In the genomic region with DNA sequence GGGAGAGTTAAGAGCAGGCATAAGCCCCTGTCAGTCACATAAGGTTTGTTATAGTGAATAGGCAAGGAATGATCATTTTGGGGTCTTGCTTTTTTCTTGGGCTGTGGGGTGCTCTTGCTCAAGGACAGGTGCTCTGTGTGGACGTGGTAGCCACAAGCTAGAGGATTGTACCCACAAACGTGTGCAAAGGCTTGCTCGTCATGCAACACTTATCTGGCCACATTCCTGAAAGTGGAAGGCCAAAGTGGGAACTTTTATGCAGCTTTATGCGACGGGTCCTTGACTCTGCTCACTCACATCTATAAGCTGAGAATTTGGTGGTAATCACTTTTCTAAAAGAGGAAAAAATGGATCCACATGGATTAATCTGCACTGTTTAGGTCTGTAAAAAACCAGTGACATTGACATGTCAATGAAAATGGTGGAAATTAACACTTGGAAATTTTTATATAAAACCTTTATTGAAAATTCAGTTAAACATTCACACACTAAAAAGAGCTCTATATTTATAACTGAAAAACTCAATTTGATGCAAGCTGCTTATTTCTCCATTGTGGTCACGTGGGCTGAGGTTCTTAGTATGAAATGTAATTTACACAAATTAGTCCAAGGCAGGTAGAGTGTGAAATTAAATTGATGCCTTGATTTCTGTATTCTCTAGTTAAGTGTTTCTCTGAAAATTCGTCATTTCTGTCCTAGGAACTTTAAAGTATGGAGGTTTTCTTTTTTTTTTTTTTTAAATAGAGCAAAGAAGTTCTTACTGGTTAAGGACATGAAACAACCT, we compare ENCODE assay signal across 17 cellular contexts.
"Had no signal": no experiment of that assay in that cellular context is flagged by ENCODE, and none has a peak within 500 bp of the region (broad histone marks: within the 10 kb centered on the region; RNA-seq: fewer than 3 reads in every experiment).

No MANE protein-coding gene starts in this region.

- H3K9me3 Mint-ChIP-seq: activated CD4-positive, alpha-beta memory T cell treated with anti-CD3 and anti-CD28 coated beads for 36 hours; activated T-cell treated with anti-CD3 and anti-CD28 coated beads, Interleukin-2, amount 50 U/mL, for 4 hours; endodermal cell had no signal

- H3K36me3 ChIP-seq: stomach, upper lobe of left lung had no signal

- H3K4me1 ChIP-seq: upper lobe of left lung had no signal

- DNase-seq: activated CD4-positive, alpha-beta memory T cell treated with anti-CD3 and anti-CD28 coated beads for 36 hours; activated gamma-delta T cell; activated T-cell treated with anti-CD3 and anti-CD28 coated beads, Interleukin-2, amount 50 U/mL, for 4 hours; endodermal cell; foreskin fibroblast; glutamatergic neuron; hippocampal formation; islet precursor cell; left colon; stimulated activated CD4-positive, alpha-beta T cell treated with anti-CD3 and anti-CD28 coated beads, Interleukin-2, amount 100 ng/mL, for 24 hours; stomach; testis; upper lobe of left lung had no signal

- H3K4me3 Mint-ChIP-seq: activated CD4-positive, alpha-beta memory T cell treated with anti-CD3 and anti-CD28 coated beads for 36 hours; activated naive CD8-positive, alpha-beta T cell; activated T-cell treated with anti-CD3 and anti-CD28 coated beads, Interleukin-2, amount 50 U/mL, for 4 hours; endodermal cell; neural crest cell had no signal

- H3K27me3 ChIP-seq: stomach, testis, upper lobe of left lung had no signal

- H3K4me3 ChIP-seq: lung, stomach, testis, upper lobe of left lung had no signal

- H3K9me3 ChIP-seq: stomach, testis, upper lobe of left lung had no signal

- H3K27ac Mint-ChIP-seq: activated CD4-positive, alpha-beta memory T cell treated with anti-CD3 and anti-CD28 coated beads for 36 hours; activated naive CD8-positive, alpha-beta T cell; endodermal cell; progenitor cell of endocrine pancreas had no signal

- ATAC-seq: activated T-cell treated with anti-CD3 and anti-CD28 coated beads, Interleukin-2, amount 50 U/mL, for 4 hours; left colon had no signal

- H3K27me3 Mint-ChIP-seq: activated CD4-positive, alpha-beta memory T cell treated with anti-CD3 and anti-CD28 coated beads for 36 hours; activated naive CD8-positive, alpha-beta T cell; progenitor cell of endocrine pancreas had no signal
